ENCODE assay signal across 21 cellular contexts in the genomic region with DNA sequence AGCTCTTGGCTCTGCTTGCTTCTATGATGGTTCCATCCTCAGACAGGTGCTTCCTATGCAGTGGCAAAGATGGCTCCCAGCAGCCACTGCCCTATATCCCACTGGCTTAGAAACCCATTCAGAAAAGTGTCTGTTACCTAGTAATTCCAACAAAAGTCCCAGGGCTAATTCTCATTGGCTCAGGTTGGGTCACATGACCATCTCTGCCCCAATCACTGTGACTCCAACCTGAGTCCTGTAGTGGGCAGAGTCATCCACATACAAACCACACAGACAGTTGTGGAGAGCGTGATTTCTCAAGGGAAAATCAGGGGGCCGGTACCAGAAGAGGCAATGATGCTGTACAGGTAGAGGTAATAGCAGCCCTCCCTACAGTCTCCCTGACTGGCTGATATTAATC.
"Had no signal": no experiment of that assay in that cellular context is flagged by ENCODE, and none has a peak within 500 bp of the region (broad histone marks: within the 10 kb centered on the region; RNA-seq: fewer than 3 reads in every experiment).

No MANE protein-coding gene starts in this region.

- H3K36me3 ChIP-seq: neutrophil had no signal

- H3K27ac ChIP-seq: coronary artery, heart left ventricle, neutrophil, right atrium auricular region, stomach had no signal

- H3K27me3 ChIP-seq: heart left ventricle, neutrophil, right atrium auricular region, stomach had no signal

- FAIRE-seq: endothelial cell of umbilical vein, small intestine had no signal

- H3K9me3 ChIP-seq: mucosa of descending colon, neutrophil, right atrium auricular region had no signal

- H3K4me1 ChIP-seq: heart left ventricle, right atrium auricular region, stomach had no signal

- ATAC-seq: heart left ventricle; left lobe of liver; mucosa of descending colon; naive thymus-derived CD8-positive, alpha-beta T cell had no signal

- H3K4me3 ChIP-seq: coronary artery, heart left ventricle, mucosa of descending colon, right atrium auricular region, stomach had no signal

- DNase-seq: effector CD4-positive, alpha-beta T cell; endodermal cell; erythroblast; foreskin melanocyte; heart left ventricle; hippocampal formation; islet precursor cell; mammary epithelial cell; mucosa of descending colon; naive thymus-derived CD8-positive, alpha-beta T cell; posterior cingulate gyrus; small intestine; stimulated activated CD4-positive, alpha-beta T cell treated with anti-CD3 and anti-CD28 coated beads, Interleukin-12 subunit alpha, Interleukin-12 subunit beta, amount 100 ng/mL, for 4 hours; stimulated activated naive CD4-positive, alpha-beta T cell; stomach; trophoblast cell had no signal
